ENCODE assay signal across 1 cellular context in genomic region chr17:82325286-82326180, GRCh38.
TF ChIP-seq lines count a peak whose summit lies in the region.

No MANE protein-coding gene starts in this region.

TF ChIP-seq in HepG2, 621 proteins besides CTCF, POLR2A, EP300 and RAD21 (continued from another document and continues in another):
- no peak; the same call in 1 of the 2 replicates for TF ChIP-seq RNF219 (CRISPR knock-in tag; IDR thresholded peaks at IDR 0.05)
- TF ChIP-seq ZSCAN21 (CRISPR knock-in tag; IDR thresholded peaks at IDR 0.05; ENCODE audit: borderline replicate concordance): peak; percentile 83
- peak; percentile 82 for TF ChIP-seq ZFY (CRISPR knock-in tag; IDR thresholded peaks at IDR 0.05)
- peak; percentile 87 for TF ChIP-seq ZNF784 (CRISPR knock-in tag; IDR thresholded peaks at IDR 0.05; ENCODE audit: borderline replicate concordance)
- no peak for TF ChIP-seq ZNF382 (CRISPR knock-in tag; IDR thresholded peaks at IDR 0.05; ENCODE audit: borderline replicate concordance)
- TF ChIP-seq ZNF768 (CRISPR knock-in tag; IDR thresholded peaks at IDR 0.05): peak; percentile 53; the same call in 1 of the 2 replicates
- 0 out of 2 replicates have a peak, but pooled peaks have one; percentile 49 for TF ChIP-seq ZNF30 (CRISPR knock-in tag; IDR thresholded peaks at IDR 0.05)
- peak; percentile 68; the same call in 1 of the 2 replicates for TF ChIP-seq ZBTB20 (CRISPR knock-in tag; IDR thresholded peaks at IDR 0.05; ENCODE audit: borderline replicate concordance, low read depth)
- TF ChIP-seq DRAP1 (CRISPR knock-in tag; IDR thresholded peaks at IDR 0.05): 0 out of 2 replicates have a peak, but pooled peaks have one; percentile 30
- TF ChIP-seq THRA (CRISPR knock-in tag; IDR thresholded peaks at IDR 0.05; ENCODE audit: borderline replicate concordance): peak; percentile 78; the same call in 1 of the 2 replicates
- peak; percentile 95 for TF ChIP-seq NR2F6 (IDR thresholded peaks at IDR 0.05)
- peak; percentile 98 for TF ChIP-seq NR2F6 (CRISPR knock-in tag; IDR thresholded peaks at IDR 0.05)
- TF ChIP-seq ZNF160 (CRISPR knock-in tag; IDR thresholded peaks at IDR 0.05): peak; percentile 64
- 0 out of 2 replicates have a peak, but pooled peaks have one; percentile 35 for TF ChIP-seq FUBP1 (CRISPR knock-in tag; IDR thresholded peaks at IDR 0.05; ENCODE audit: borderline replicate concordance)
- peak; percentile 72; the same call in 1 of the 2 replicates for TF ChIP-seq BORCS8-MEF2B (CRISPR knock-in tag; IDR thresholded peaks at IDR 0.05)
- TF ChIP-seq PATZ1 (CRISPR knock-in tag; IDR thresholded peaks at IDR 0.05): peak; percentile 90
- TF ChIP-seq AKAP8 (CRISPR knock-in tag; IDR thresholded peaks at IDR 0.05): peak; percentile 68; the same call in 1 of the 2 replicates
- peak; percentile 79; the same call in 1 of the 2 replicates for TF ChIP-seq ZNF343 (CRISPR knock-in tag; IDR thresholded peaks at IDR 0.05)
- TF ChIP-seq ZFP82 (CRISPR knock-in tag; IDR thresholded peaks at IDR 0.05; ENCODE audit: borderline replicate concordance): no peak
- TF ChIP-seq PPARG (CRISPR knock-in tag; conservative IDR thresholded peaks at IDR 0.05): peak; percentile 85
- no peak for TF ChIP-seq ZBTB26 (CRISPR knock-in tag; IDR thresholded peaks at IDR 0.05; ENCODE audit: borderline replicate concordance)
- TF ChIP-seq DPF2 (CRISPR knock-in tag; IDR thresholded peaks at IDR 0.05; ENCODE audit: borderline replicate concordance, low read depth): peak; percentile 67
- 0 out of 2 replicates have a peak, but pooled peaks have one; percentile 60 for TF ChIP-seq GTF2F1 (IDR thresholded peaks at IDR 0.05; ENCODE audit: low read length)
- TF ChIP-seq PAX8 (CRISPR knock-in tag; IDR thresholded peaks at IDR 0.05; ENCODE audit: borderline replicate concordance): peak; percentile 92; the same call in 1 of the 2 replicates
- TF ChIP-seq ZNF710 (CRISPR knock-in tag; IDR thresholded peaks at IDR 0.05; ENCODE audit: borderline replicate concordance): no peak
- 0 out of 2 replicates have a peak, but pooled peaks have one; percentile 31 for TF ChIP-seq ZNF629 (CRISPR knock-in tag; conservative IDR thresholded peaks at IDR 0.05)
- no peak for TF ChIP-seq ZNF512 (CRISPR knock-in tag; IDR thresholded peaks at IDR 0.05)
- peak; percentile 25; the same call in 1 of the 2 replicates for TF ChIP-seq KDM6A (CRISPR knock-in tag; IDR thresholded peaks at IDR 0.05; ENCODE audit: low read depth)
- TF ChIP-seq SUZ12 (IDR thresholded peaks at IDR 0.05; ENCODE audit: low read depth, low read length): no peak
- TF ChIP-seq TFAP4 (IDR thresholded peaks at IDR 0.05; ENCODE audit: borderline replicate concordance, low read depth): peak; percentile 81; the same call in 1 of the 2 replicates
- TF ChIP-seq ZNF800 (CRISPR knock-in tag; IDR thresholded peaks at IDR 0.05): 0 out of 2 replicates have a peak, but pooled peaks have one; percentile 52
- peak; percentile 95 for TF ChIP-seq HNF4A (CRISPR knock-in tag; IDR thresholded peaks at IDR 0.05)
- peak; percentile 51; the same call in 1 of the 2 replicates for TF ChIP-seq ZNF362 (CRISPR knock-in tag; IDR thresholded peaks at IDR 0.05; ENCODE audit: borderline replicate concordance)
- TF ChIP-seq ZBTB38 (CRISPR knock-in tag; IDR thresholded peaks at IDR 0.05): peak; percentile 93; the same call in 1 of the 2 replicates
- TF ChIP-seq ZNF138 (CRISPR knock-in tag; IDR thresholded peaks at IDR 0.05; ENCODE audit: low read depth): 0 out of 2 replicates have a peak, but pooled peaks have one; percentile 16
- TF ChIP-seq IRF2 (CRISPR knock-in tag; IDR thresholded peaks at IDR 0.05): peak; percentile 74
- no peak for TF ChIP-seq RBAK (CRISPR knock-in tag; IDR thresholded peaks at IDR 0.05)
- peak; percentile 74 for TF ChIP-seq ZMYM4 (CRISPR knock-in tag; IDR thresholded peaks at IDR 0.05)
- TF ChIP-seq HNF4G (IDR thresholded peaks at IDR 0.05; ENCODE audit: borderline replicate concordance, low read depth, low read length): peak; percentile 86
- peak; percentile 75 for TF ChIP-seq HNF4G (CRISPR knock-in tag; IDR thresholded peaks at IDR 0.05; ENCODE audit: borderline replicate concordance, low read depth)
- no peak for TF ChIP-seq ARID2 (CRISPR knock-in tag; IDR thresholded peaks at IDR 0.05; ENCODE audit: borderline replicate concordance)
- peak; percentile 92 for TF ChIP-seq ZSCAN25 (CRISPR knock-in tag; IDR thresholded peaks at IDR 0.05)
- no peak for TF ChIP-seq HDAC6 (IDR thresholded peaks at IDR 0.05; ENCODE audit: low read depth, low read length)
